ENCODE assay signal across 1 cellular context in the genomic region with DNA sequence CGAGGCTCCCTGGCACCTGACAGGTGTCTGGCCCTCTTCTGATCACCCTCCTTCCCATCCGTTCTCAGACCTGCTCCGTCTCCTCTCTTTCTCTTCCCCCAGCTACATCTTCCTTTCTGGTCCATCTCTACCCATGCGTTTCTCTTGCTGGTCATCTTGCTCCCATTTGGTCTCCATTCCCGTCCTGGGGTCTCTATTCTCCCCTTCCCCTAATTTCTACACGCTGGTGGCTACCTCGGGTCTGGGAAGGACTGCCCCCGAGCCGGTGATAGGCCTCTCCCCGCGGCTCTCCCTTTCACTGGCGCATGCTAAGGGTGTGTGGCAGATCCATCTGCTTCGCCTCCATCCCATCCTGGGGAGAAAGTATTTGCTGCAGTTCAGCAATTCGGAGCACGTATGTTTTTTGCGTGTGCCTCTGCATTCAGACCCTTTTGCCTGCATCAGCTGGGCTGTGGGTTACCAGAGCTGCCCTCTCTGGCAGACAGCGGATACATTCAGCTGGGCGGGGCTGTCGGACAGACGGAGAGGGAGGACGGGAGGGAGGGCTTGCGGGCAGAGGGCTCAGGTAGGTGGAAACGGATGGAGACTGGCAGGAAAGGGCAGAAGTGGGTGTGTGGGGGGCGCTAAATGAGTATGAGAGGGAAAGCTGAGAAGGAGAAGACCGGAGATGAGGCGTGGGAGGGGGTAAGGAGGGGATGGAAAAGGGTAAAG.
TF ChIP-seq lines count a peak whose summit lies in the region.

No MANE protein-coding gene starts in this region.

TF ChIP-seq in K562, 482 proteins besides CTCF, POLR2A, EP300 and RAD21 (continued from another document):
- TF ChIP-seq, protein P1, sequence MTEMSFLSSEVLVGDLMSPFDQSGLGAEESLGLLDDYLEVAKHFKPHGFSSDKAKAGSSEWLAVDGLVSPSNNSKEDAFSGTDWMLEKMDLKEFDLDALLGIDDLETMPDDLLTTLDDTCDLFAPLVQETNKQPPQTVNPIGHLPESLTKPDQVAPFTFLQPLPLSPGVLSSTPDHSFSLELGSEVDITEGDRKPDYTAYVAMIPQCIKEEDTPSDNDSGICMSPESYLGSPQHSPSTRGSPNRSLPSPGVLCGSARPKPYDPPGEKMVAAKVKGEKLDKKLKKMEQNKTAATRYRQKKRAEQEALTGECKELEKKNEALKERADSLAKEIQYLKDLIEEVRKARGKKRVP (CRISPR knock-in tag; IDR thresholded peaks at IDR 0.05) = no peak
- TF ChIP-seq, protein P2, sequence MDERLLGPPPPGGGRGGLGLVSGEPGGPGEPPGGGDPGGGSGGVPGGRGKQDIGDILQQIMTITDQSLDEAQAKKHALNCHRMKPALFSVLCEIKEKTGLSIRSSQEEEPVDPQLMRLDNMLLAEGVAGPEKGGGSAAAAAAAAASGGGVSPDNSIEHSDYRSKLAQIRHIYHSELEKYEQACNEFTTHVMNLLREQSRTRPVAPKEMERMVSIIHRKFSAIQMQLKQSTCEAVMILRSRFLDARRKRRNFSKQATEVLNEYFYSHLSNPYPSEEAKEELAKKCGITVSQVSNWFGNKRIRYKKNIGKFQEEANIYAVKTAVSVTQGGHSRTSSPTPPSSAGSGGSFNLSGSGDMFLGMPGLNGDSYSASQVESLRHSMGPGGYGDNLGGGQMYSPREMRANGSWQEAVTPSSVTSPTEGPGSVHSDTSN (CRISPR knock-in tag; IDR thresholded peaks at IDR 0.05; ENCODE audit: low read depth) = no peak
- TF ChIP-seq, protein P2 (tag; conservative IDR thresholded peaks at IDR 0.05; ENCODE audit: low read depth) = no peak
- TF ChIP-seq, protein P3, sequence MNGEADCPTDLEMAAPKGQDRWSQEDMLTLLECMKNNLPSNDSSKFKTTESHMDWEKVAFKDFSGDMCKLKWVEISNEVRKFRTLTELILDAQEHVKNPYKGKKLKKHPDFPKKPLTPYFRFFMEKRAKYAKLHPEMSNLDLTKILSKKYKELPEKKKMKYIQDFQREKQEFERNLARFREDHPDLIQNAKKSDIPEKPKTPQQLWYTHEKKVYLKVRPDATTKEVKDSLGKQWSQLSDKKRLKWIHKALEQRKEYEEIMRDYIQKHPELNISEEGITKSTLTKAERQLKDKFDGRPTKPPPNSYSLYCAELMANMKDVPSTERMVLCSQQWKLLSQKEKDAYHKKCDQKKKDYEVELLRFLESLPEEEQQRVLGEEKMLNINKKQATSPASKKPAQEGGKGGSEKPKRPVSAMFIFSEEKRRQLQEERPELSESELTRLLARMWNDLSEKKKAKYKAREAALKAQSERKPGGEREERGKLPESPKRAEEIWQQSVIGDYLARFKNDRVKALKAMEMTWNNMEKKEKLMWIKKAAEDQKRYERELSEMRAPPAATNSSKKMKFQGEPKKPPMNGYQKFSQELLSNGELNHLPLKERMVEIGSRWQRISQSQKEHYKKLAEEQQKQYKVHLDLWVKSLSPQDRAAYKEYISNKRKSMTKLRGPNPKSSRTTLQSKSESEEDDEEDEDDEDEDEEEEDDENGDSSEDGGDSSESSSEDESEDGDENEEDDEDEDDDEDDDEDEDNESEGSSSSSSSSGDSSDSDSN (IDR thresholded peaks at IDR 0.05; ENCODE audit: borderline replicate concordance in 1 of 2, low read depth in 2 of 2, low read length in 2 of 2) = no peak
- TF ChIP-seq, protein P4, sequence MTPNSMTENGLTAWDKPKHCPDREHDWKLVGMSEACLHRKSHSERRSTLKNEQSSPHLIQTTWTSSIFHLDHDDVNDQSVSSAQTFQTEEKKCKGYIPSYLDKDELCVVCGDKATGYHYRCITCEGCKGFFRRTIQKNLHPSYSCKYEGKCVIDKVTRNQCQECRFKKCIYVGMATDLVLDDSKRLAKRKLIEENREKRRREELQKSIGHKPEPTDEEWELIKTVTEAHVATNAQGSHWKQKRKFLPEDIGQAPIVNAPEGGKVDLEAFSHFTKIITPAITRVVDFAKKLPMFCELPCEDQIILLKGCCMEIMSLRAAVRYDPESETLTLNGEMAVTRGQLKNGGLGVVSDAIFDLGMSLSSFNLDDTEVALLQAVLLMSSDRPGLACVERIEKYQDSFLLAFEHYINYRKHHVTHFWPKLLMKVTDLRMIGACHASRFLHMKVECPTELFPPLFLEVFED (CRISPR knock-in tag; conservative IDR thresholded peaks at IDR 0.05) = peak; percentile 54; the same call in 1 of the 2 replicates
- TF ChIP-seq ARID1B (IDR thresholded peaks at IDR 0.05) = 0 out of 2 replicates have a peak, but pooled peaks have one; percentile 12
